ENCODE assay signal across 8 cellular contexts in the genomic region with DNA sequence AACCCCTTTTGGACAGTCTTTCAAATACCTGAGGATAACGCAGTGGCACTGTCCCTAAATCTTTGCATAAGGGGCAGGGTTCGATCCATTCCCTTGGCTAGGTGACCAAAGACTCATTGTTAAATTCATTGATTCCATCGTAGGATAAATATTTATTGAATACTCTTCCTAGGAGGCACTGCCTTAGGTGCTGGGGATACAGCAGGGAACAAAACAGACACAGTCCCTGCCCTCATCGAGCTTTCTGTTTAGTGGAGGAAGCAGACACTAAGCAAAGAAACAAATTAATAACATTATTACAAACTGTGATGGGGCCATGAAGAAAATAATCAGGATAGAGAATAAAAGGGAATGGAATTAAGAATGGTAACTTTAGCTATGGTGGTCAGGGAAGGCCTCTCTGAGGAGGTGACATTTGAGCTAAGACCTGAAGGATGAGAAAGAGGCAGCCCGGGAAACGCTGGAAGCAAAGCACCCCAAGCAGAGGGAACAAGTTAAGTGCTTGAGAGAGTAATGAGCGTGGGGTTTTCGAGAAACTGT. TPM values are rescaled to one million over a fixed set of nuclear protein-coding genes. Genes with fewer than 3 reads are reported as not detected.
DNase-seq lines count a peak whose midpoint lies in the region; ATAC-seq and TF ChIP-seq lines count a peak whose summit lies in the region.

No MANE protein-coding gene starts in this region.

- intact Hi-C loops in mucosa of descending colon (cut with DNase I, micrococcal nuclease): no loop called here

- 30% methylated on average over 6 of the region's 8 CpGs for WGBS in HUES64

- H3K9me3 ChIP-seq in HUES64 (ENCODE audit: insufficient read depth, low read depth, low read length) (no peaks in the 10 kb centered on the region), mucosa of descending colon (no peaks in the 10 kb centered on the region)

- H3K27ac ChIP-seq in 22Rv1 (peak overlapping the region; percentile 89), HUES64 (ENCODE audit: low read depth, low read length) (peak overlapping the region; percentile 91)

- H3K36me3 ChIP-seq in HUES64 (ENCODE audit: insufficient read depth, low read length): peaks cover 17% of the 10 kb centered on the region
- H3K36me3 ChIP-seq in mucosa of descending colon (ENCODE audit: low read depth): peaks cover 4% of the 10 kb centered on the region

- peak overlapping the region; percentile 87 for H3K9ac ChIP-seq in HUES64 (ENCODE audit: low read depth, low read length)

- no peak for ATAC-seq in mucosa of descending colon
- ATAC-seq in GM18858 (IDR thresholded peaks at IDR 0.05; ENCODE audit: unreplicated experiment): no peak
- ATAC-seq in GM18867 (IDR thresholded peaks at IDR 0.05; ENCODE audit: unreplicated experiment): no peak

- TF ChIP-seq CTCF in 22Rv1 (IDR thresholded peaks at IDR 0.05): no peak
- TF ChIP-seq CTCF in cardiac fibroblast (IDR thresholded peaks at IDR 0.05; ENCODE audit: low read depth, low read length): no peak
- no peak for TF ChIP-seq CTCF in mucosa of descending colon (IDR thresholded peaks at IDR 0.05)

- H3K27me3 ChIP-seq in HUES64 (ENCODE audit: insufficient read depth, low read length): no peaks in the 10 kb centered on the region

- H3K4me1 ChIP-seq in HUES64 (ENCODE audit: insufficient read depth, low read length) (peaks cover 10% of the 10 kb centered on the region; the same call in 1 of the 2 replicates), mucosa of descending colon (ENCODE audit: low read depth) (peaks cover 6% of the 10 kb centered on the region)

- peak overlapping the region; percentile 93 for H3K4me3 ChIP-seq in HUES64 (ENCODE audit: low read length)
- peak overlapping the region; percentile 62 to 79 for H3K4me3 ChIP-seq in cardiac fibroblast (replicated peaks in 1 of 2; ENCODE audit: low read depth in 2 of 2, low read length in 2 of 2)
- H3K4me3 ChIP-seq in mucosa of descending colon: peak overlapping the region; percentile 44

- DNase-seq in cardiac fibroblast (ENCODE audit: low read depth in 2 of 2): no peak
- no peak for DNase-seq in mucosa of descending colon
- DNase-seq in stimulated activated CD4-positive, alpha-beta T cell treated with anti-CD3 and anti-CD28 coated beads, Interleukin-1b, Interleukin-23, amount 100 ng/mL, for 48 hours: no peak
- DNase-seq in AML-193 (lab: John Stamatoyannopoulos, UW): no peak

RNA-seq across cellular contexts. Expression of a gene that starts 0.7 kb away (rescaled TPM):
- 17.8 TPM for polyA plus RNA-seq in HUES64 (2013, experiment 1 of 2)
- 22.8 TPM for polyA plus RNA-seq in HUES64 (2013, experiment 2 of 2)
- total RNA-seq in mucosa of descending colon: 10 to 100 TPM; 27.3 to 34.2 (median 29.1) TPM

RNA-seq across cellular contexts. Expression of a gene that starts 8.0 kb away (rescaled TPM):
- polyA plus RNA-seq in HUES64 (2013, experiment 1 of 2): 0.95 TPM
- polyA plus RNA-seq in HUES64 (2013, experiment 2 of 2): 0.76 TPM
- 10 to 100 TPM in 1 of 3 donors, 1 to 10 TPM in 2; 2.7 to 11.9 (median 3.8) TPM for total RNA-seq in mucosa of descending colon

RNA-seq across cellular contexts. Expression of a gene that starts 8.5 kb away (rescaled TPM):
- 10.8 TPM for polyA plus RNA-seq in HUES64 (2013, experiment 1 of 2)
- polyA plus RNA-seq in HUES64 (2013, experiment 2 of 2): 11.2 TPM
- 10 to 100 TPM; 54.6 to 57.7 (median 57.7) TPM for total RNA-seq in mucosa of descending colon

RNA-seq across cellular contexts. Expression of a gene that starts 19.4 kb away (rescaled TPM):
- polyA plus RNA-seq in HUES64 (2013, experiment 1 of 2): 99.8 TPM
- polyA plus RNA-seq in HUES64 (2013, experiment 2 of 2): 97.7 TPM
- 10 to 100 TPM; 70.7 to 92.1 (median 89.6) TPM for total RNA-seq in mucosa of descending colon

RNA-seq across cellular contexts. Expression of a gene that starts 25.3 kb away (rescaled TPM):
- polyA plus RNA-seq in HUES64 (2013, experiment 1 of 2): 201 TPM
- 200 TPM for polyA plus RNA-seq in HUES64 (2013, experiment 2 of 2)
- 100 to 1,000 TPM; 202 to 232 (median 223) TPM for total RNA-seq in mucosa of descending colon
